In the genomic region with DNA sequence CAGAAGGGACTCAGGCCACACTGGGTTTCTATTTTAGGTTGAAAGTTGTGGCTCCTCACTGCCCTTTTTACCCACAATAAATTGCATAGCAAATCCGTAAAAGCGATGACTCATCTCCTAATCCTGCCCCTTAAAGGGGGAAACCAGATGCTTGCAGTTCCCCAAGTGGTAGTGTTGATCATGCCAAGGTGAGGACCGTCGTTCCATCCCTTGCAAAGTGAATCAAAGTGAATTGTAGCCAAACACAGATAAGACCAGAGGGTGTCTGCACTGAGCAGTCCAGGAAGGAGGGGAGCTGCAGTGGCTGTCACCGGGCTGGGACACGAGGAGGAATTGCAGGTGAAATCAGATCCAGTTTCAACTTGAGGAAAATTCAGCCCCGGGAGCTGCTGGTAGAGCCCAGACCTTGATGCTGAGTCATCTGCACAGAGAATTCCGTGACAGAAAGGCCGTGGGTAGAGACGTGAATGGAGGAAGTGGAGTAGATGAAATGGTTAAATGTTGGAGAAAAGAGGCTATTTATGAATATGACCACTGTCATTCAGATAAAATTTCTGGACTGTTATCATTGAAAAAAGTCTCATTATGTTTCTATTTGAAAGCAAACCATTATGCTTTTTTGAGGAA, we compare ENCODE assay signal across 7 cellular contexts. TPM values are rescaled to one million over a fixed set of nuclear protein-coding genes. Genes with fewer than 3 reads are reported as not detected.
DNase-seq lines count a peak whose midpoint lies in the region; ATAC-seq and TF ChIP-seq lines count a peak whose summit lies in the region.

No MANE protein-coding gene starts in this region.

- no peaks in the 10 kb centered on the region for H3K9me3 Mint-ChIP-seq in activated T-helper 2 cell treated with anti-CD3 and anti-CD28 coated beads, Interferon-gamma antibody, Interleukin-2, Interleukin-4, amounts not matched to agents 10 μg/mL and 5 μg/mL and 100 μg/mL, durations not matched to agents 14 hours and 24 hours and 36 hours
- H3K9me3 Mint-ChIP-seq in neural crest cell (no peaks in the 10 kb centered on the region), Caco-2 (ENCODE audit: unreplicated experiment) (no peaks in the 10 kb centered on the region)

- no peaks in the 10 kb centered on the region for H3K36me3 ChIP-seq in Caco-2 (ENCODE audit: control insufficient read depth, insufficient read depth, low read length)

- H3K27ac Mint-ChIP-seq in activated T-helper 2 cell treated with anti-CD3 and anti-CD28 coated beads, Interferon-gamma antibody, Interleukin-2, Interleukin-4, amounts not matched to agents 10 μg/mL and 5 μg/mL and 100 μg/mL, durations not matched to agents 14 hours and 24 hours and 36 hours, result peak overlapping the region; percentile 13
- no peak overlapping the region for H3K27ac Mint-ChIP-seq in neural crest cell (ENCODE audit: unreplicated experiment)
- H3K27ac Mint-ChIP-seq in Caco-2 (ENCODE audit: unreplicated experiment), result no peak overlapping the region

- H3K4me1 Mint-ChIP-seq in activated T-helper 2 cell treated with anti-CD3 and anti-CD28 coated beads, Interferon-gamma antibody, Interleukin-2, Interleukin-4, amounts not matched to agents 10 μg/mL and 5 μg/mL and 100 μg/mL, durations not matched to agents 14 hours and 24 hours and 36 hours (ENCODE audit: low read depth), result no peaks in the 10 kb centered on the region
- peaks cover 22% of the 10 kb centered on the region for H3K4me1 Mint-ChIP-seq in neural crest cell
- H3K4me1 Mint-ChIP-seq in Caco-2 (ENCODE audit: low read depth, unreplicated experiment), result no peaks in the 10 kb centered on the region

- peaks cover 42% of the 10 kb centered on the region for H3K36me3 Mint-ChIP-seq in activated T-helper 2 cell treated with anti-CD3 and anti-CD28 coated beads, Interferon-gamma antibody, Interleukin-2, Interleukin-4, amounts not matched to agents 10 μg/mL and 5 μg/mL and 100 μg/mL, durations not matched to agents 14 hours and 24 hours and 36 hours (ENCODE audit: low read depth)
- H3K36me3 Mint-ChIP-seq in neural crest cell (ENCODE audit: low read depth) (peaks cover 4% of the 10 kb centered on the region), Caco-2 (ENCODE audit: insufficient read depth, unreplicated experiment) (peaks cover 40% of the 10 kb centered on the region)

- H3K27me3 ChIP-seq in Caco-2 (replicated peaks; ENCODE audit: control insufficient read depth, insufficient read depth, low read length), result no peaks in the 10 kb centered on the region

- intact Hi-C loops in activated T-helper 2 cell treated with anti-CD3 and anti-CD28 coated beads, Interferon-gamma antibody, Interleukin-2, Interleukin-4, amounts not matched to agents 10 μg/mL and 5 μg/mL and 100 μg/mL, durations not matched to agents 14 hours and 24 hours and 36 hours (cut with micrococcal nuclease), result no loop called here
- intact Hi-C loops in Caco-2 (cut with micrococcal nuclease; ENCODE audit: unreplicated experiment), result no loop called here

- no peak overlapping the region for H3K4me3 ChIP-seq in Caco-2 (ENCODE audit: low read depth, low read length)

- CTCF ChIA-PET in Caco-2 (lab: Charles Lee), result no interaction called here

- DNase-seq in activated T-helper 2 cell treated with anti-CD3 and anti-CD28 coated beads, Interferon-gamma antibody, Interleukin-2, Interleukin-4, amounts not matched to agents 10 μg/mL and 5 μg/mL and 100 μg/mL, durations not matched to agents 14 hours and 24 hours and 36 hours (ENCODE audit: low spot score), result no peak
- DNase-seq in neural crest cell (ENCODE audit: low read depth, low spot score) (no peak), Caco-2 (no peak), DMS153 (lab: John Stamatoyannopoulos, UW) (no peak), NCI-H2171 treated with DMSO at 0.1 percent for 48 hours (lab: John Stamatoyannopoulos, UW) (no peak)

- H3K4me1 ChIP-seq in Caco-2, result no peaks in the 10 kb centered on the region

- ATAC-seq in GM19023 (IDR thresholded peaks at IDR 0.05; ENCODE audit: unreplicated experiment) (peak; percentile 63), HG03196 (IDR thresholded peaks at IDR 0.05; ENCODE audit: unreplicated experiment) (peak; percentile 55)

- H3K4me3 Mint-ChIP-seq in activated T-helper 2 cell treated with anti-CD3 and anti-CD28 coated beads, Interferon-gamma antibody, Interleukin-2, Interleukin-4, amounts not matched to agents 10 μg/mL and 5 μg/mL and 100 μg/mL, durations not matched to agents 14 hours and 24 hours and 36 hours (ENCODE audit: low read depth), result no peak overlapping the region
- H3K4me3 Mint-ChIP-seq in neural crest cell, result peak overlapping the region; percentile 5
- no peak overlapping the region for H3K4me3 Mint-ChIP-seq in Caco-2 (ENCODE audit: unreplicated experiment)

- POLR2A ChIA-PET in Caco-2 (lab: Charles Lee), result no interaction called here

- H3K27me3 Mint-ChIP-seq in activated T-helper 2 cell treated with anti-CD3 and anti-CD28 coated beads, Interferon-gamma antibody, Interleukin-2, Interleukin-4, amounts not matched to agents 10 μg/mL and 5 μg/mL and 100 μg/mL, durations not matched to agents 14 hours and 24 hours and 36 hours (ENCODE audit: low read depth), result no peaks in the 10 kb centered on the region
- no peaks in the 10 kb centered on the region for H3K27me3 Mint-ChIP-seq in neural crest cell (ENCODE audit: low read depth)
- no peaks in the 10 kb centered on the region for H3K27me3 Mint-ChIP-seq in Caco-2 (ENCODE audit: insufficient read depth, unreplicated experiment)

- no TSS peak for BruUV-seq in Caco-2 (replicated peaks; lab: Mats Ljungman, UMichigan)

- H3K9me3 ChIP-seq in Caco-2, result no peaks in the 10 kb centered on the region

- TF ChIP-seq CTCF in neural crest cell (conservative IDR thresholded peaks at IDR 0.05) (no peak), Caco-2 (IDR thresholded peaks at IDR 0.05; ENCODE audit: insufficient read depth in 1 of 2, low read depth in 1 of 2, low read length in 1 of 2, severe bottlenecking in 1 of 2, unreplicated experiment in 1 of 2) (no peak)

RNA-seq across cellular contexts. Expression of a gene that starts 44.2 kb away (rescaled TPM):
- total RNA-seq in activated T-helper 2 cell treated with anti-CD3 and anti-CD28 coated beads, Interferon-gamma antibody, Interleukin-2, Interleukin-4, amounts not matched to agents 10 μg/mL and 5 μg/mL and 100 μg/mL, durations not matched to agents 14 hours and 24 hours and 36 hours, result 0.25 and 0.62 TPM in 2 replicates
- total RNA-seq in neural crest cell (90.9 and 94.8 TPM in 2 replicates), Caco-2 (2022) (3.6 and 4.6 TPM in 2 replicates)

Comparison
In these comparisons a context has a peak if more than half of its experiments do, and no peak if none do; other contexts are left out.
1. RNA of a gene that starts 44.2 kb away (total RNA-seq): 90.9 to 94.8 TPM in neural crest cell; 3.6 to 4.6 TPM in Caco-2 and 0.25 to 0.62 TPM in activated T-helper 2 cell treated with anti-CD3 and anti-CD28 coated beads, Interferon-gamma antibody, Interleukin-2, Interleukin-4, amounts not matched to agents 10 μg/mL and 5 μg/mL and 100 μg/mL, durations not matched to agents 14 hours and 24 hours and 36 hours; every median in the first group is over 10 times any median in the second.